8 cellular contexts compared by ENCODE assay signal in the genomic region with DNA sequence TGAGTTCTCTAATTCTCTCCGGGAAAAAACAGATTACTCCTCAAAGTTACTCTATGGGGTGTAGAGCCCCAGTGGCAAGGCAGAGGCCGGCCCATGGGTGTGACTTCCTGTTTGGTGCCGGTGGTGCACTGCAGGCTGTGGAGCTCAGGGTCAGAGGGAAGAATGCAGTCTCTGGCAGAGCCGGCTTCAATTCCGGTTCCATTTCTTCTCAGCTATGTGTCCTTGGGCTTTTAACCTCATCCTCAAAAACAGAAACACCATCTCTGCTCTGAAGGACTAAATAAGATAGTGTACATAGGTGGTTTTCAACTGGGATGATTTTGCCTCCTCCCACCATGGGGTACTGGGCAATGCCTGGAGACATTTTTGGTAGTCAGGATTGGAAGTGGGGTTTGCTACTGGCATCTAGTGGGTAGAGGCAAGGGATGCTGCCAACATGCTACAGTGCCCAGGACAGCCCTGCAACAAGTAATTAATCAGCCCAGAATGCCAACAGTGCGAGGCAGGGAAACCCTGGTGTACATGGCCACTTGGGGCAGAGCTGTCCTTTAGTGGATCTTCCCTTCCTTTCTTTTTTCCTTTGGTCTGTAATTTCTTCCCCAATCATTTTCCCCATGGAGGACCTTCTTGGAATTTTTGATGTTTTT.
DNase-seq lines count a peak whose midpoint lies in the region; ATAC-seq and TF ChIP-seq lines count a peak whose summit lies in the region.

No MANE protein-coding gene starts in this region.

- H3K27me3 ChIP-seq in SK-N-SH (ENCODE audit: insufficient read depth) (no peaks in the 10 kb centered on the region), mammary epithelial cell (ENCODE audit: insufficient read depth, low read length) (no peaks in the 10 kb centered on the region)

- H3K27ac ChIP-seq in SK-N-SH (ENCODE audit: low read depth in 2 of 2, low read length in 1 of 2) (no peak overlapping the region), mammary epithelial cell (ENCODE audit: insufficient read depth, low read depth, low read length) (no peak overlapping the region)

- CTCF ChIA-PET in SK-N-SH (lab: Yijun Ruan, JAX), result no interaction called here
- CTCF ChIA-PET in mammary epithelial cell (lab: Charles Lee; ENCODE audit: low non-redundant PET), result no interaction called here

- H3K4me3 ChIP-seq in SK-N-SH (ENCODE audit: low read depth in 2 of 2, low read length in 1 of 2) (no peak overlapping the region), mammary epithelial cell (replicated peaks in 1 of 3; ENCODE audit: insufficient read depth in 1 of 3, low read depth in 2 of 3, low read length in 3 of 3) (no peak overlapping the region)

- POLR2A ChIA-PET in SK-N-SH (lab: Yijun Ruan, JAX), result no interaction called here

- H4K20me1 ChIP-seq in SK-N-SH (ENCODE audit: insufficient read depth) (no peaks in the 10 kb centered on the region), mammary epithelial cell (ENCODE audit: insufficient read depth, low read length) (no peaks in the 10 kb centered on the region)

- H3F3A ChIP-seq in SK-N-SH (replicated peaks; ENCODE audit: insufficient read depth), result no peaks in the 10 kb centered on the region

- TF ChIP-seq RAD21 in SK-N-SH (IDR thresholded peaks at IDR 0.05; ENCODE audit: low read length), result no peak

- no peak overlapping the region for H3K9ac ChIP-seq in SK-N-SH
- no peak overlapping the region for H3K9ac ChIP-seq in mammary epithelial cell (ENCODE audit: insufficient read depth, low read length)

- no TSS peak for BruUV-seq in mammary epithelial cell (replicated peaks; lab: Mats Ljungman, UMichigan)

- no peaks in the 10 kb centered on the region for H3K9me3 ChIP-seq in SK-N-SH
- no peaks in the 10 kb centered on the region for H3K9me3 ChIP-seq in mammary epithelial cell (replicated peaks; ENCODE audit: insufficient read depth, low read length)

- no peak for TF ChIP-seq EP300 in SK-N-SH (IDR thresholded peaks at IDR 0.05; ENCODE audit: borderline replicate concordance in 1 of 2, low read depth in 1 of 2, low read length in 1 of 2)

- H3K36me3 ChIP-seq in SK-N-SH (replicated peaks in 1 of 2; ENCODE audit: control insufficient read depth in 1 of 2, insufficient read depth in 2 of 2, low read length in 1 of 2) (no peaks in the 10 kb centered on the region), mammary epithelial cell (ENCODE audit: insufficient read depth, low read length) (no peaks in the 10 kb centered on the region)

- intact Hi-C loops in mammary epithelial cell (cut with micrococcal nuclease), result no loop called here

- no peaks in the 10 kb centered on the region for H3K79me2 ChIP-seq in SK-N-SH (ENCODE audit: insufficient read depth)
- no peaks in the 10 kb centered on the region for H3K79me2 ChIP-seq in mammary epithelial cell (ENCODE audit: insufficient read depth, low read length)

- no peak for TF ChIP-seq CTCF in SK-N-SH (IDR thresholded peaks at IDR 0.05)
- TF ChIP-seq CTCF in mammary epithelial cell (conservative IDR thresholded peaks at IDR 0.05 in 1 of 2, IDR thresholded peaks at IDR 0.05 in 1 of 2; ENCODE audit: extremely low read depth in 1 of 2, insufficient read depth in 1 of 2, low read depth in 1 of 2, low read length in 2 of 2), result peak in 1 of 2 donors; percentile 7

- H3K4me2 ChIP-seq in SK-N-SH, result no peak overlapping the region
- H3K4me2 ChIP-seq in mammary epithelial cell (ENCODE audit: insufficient read depth, low read depth, low read length), result no peak overlapping the region

- 0 out of 3 replicates have a peak, but pooled peaks have one; percentile 31 for ATAC-seq in SK-N-SH treated with all-trans-retinoic acid at 6 μM for 48 hours
- no peak for ATAC-seq in GM18519 (IDR thresholded peaks at IDR 0.05; ENCODE audit: low FRiP score, unreplicated experiment)

- DNase-seq in SK-N-SH (no peak), Kasumi-1 (lab: John Stamatoyannopoulos, UW) (peak; percentile 39 to 43), mammary epithelial cell (no peak), RPMI8226 (no peak), activated gamma-delta T cell treated with Interleukin-2 at 50 U/mL for 16 hours (no peak)
- DNase-seq in stimulated activated CD4-positive, alpha-beta T cell treated with anti-CD3 and anti-CD28 coated beads, Interleukin-4, amount 100 ng/mL, for 1 hour, result peak; percentile 15

- no peaks in the 10 kb centered on the region for H3K4me1 ChIP-seq in SK-N-SH (ENCODE audit: control insufficient read depth in 1 of 2, insufficient read depth in 2 of 2, low read depth in 1 of 2, low read length in 1 of 2)
- H3K4me1 ChIP-seq in mammary epithelial cell (ENCODE audit: insufficient read depth, low read length), result peaks cover 8% of the 10 kb centered on the region

- H3K9me2 ChIP-seq in SK-N-SH, result no peaks in the 10 kb centered on the region

- in situ Hi-C loops in mammary epithelial cell (cut with MboI; ENCODE audit: low sequenced_read_pairs in 2 of 2), result no loop called here

- dilution Hi-C loops in mammary epithelial cell (cut with HindIII; ENCODE audit: low sequenced_read_pairs), result no loop called here

- WGBS in SK-N-SH (ENCODE audit: low lambda C conversion rate), result 25% methylated on average over 6 of the region's 6 CpGs
- WGBS in mammary epithelial cell (ENCODE audit: low coverage, missing lambda C conversion rate), result 75% methylated on average over 5 of the region's 6 CpGs

- H2AFZ ChIP-seq in SK-N-SH (ENCODE audit: low read depth), result no peak overlapping the region
- H2AFZ ChIP-seq in mammary epithelial cell (ENCODE audit: low read depth, low read length), result peak overlapping the region; percentile 18

TF ChIP-seq in SK-N-SH treated with all-trans-retinoic acid at 6 μM for 48 hours, 23 proteins besides CTCF, POLR2A, EP300 and RAD21:
- TF ChIP-seq TOX (CRISPR knock-in tag; IDR thresholded peaks at IDR 0.05; ENCODE audit: borderline replicate concordance), result no peak

TF ChIP-seq in SK-N-SH, 30 proteins besides CTCF, POLR2A, EP300 and RAD21:
- TF ChIP-seq TCF12 (IDR thresholded peaks at IDR 0.05) (no peak), FOXJ3 (CRISPR knock-in tag; IDR thresholded peaks at IDR 0.05) (no peak), FOSL2 (IDR thresholded peaks at IDR 0.05; ENCODE audit: borderline replicate concordance, low read depth) (no peak), TAF1 (IDR thresholded peaks at IDR 0.05; ENCODE audit: borderline replicate concordance, low read depth, low read length) (no peak)

Comparison
In these comparisons a context has a peak if more than half of its experiments do, and no peak if none do; other contexts are left out.
1. DNase-seq: peak in Kasumi-1 (2 of 2) and stimulated activated CD4-positive, alpha-beta T cell treated with anti-CD3 and anti-CD28 coated beads, Interleukin-4, amount 100 ng/mL, for 1 hour (single experiment); none in SK-N-SH (single experiment), mammary epithelial cell (single experiment), RPMI8226 (single experiment) and activated gamma-delta T cell treated with Interleukin-2 at 50 U/mL for 16 hours (single experiment).